7 cellular contexts compared by ENCODE assay signal in the genomic region with DNA sequence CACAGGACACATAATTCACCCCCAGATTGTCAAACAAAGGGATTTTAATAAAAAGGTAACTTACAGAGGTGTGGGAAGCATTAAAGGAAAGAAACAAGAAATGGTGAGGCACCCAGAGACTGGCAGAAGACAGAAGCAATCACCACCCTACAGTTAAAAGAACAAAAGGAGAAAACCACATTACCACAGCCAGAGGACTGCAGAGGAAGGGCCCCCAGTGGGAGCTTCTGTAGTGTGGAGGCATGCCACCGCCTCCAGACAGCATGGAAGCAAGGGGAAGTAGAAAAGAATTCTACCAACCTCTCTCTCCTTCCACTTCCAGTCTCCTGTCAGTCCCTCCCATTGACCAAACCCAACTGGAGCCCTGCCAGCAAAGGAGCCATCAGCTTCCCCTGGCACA. TPM values are rescaled to one million over a fixed set of nuclear protein-coding genes. Genes with fewer than 3 reads are reported as not detected.
"Had no signal": no experiment of that assay in that cellular context is flagged by ENCODE, and none has a peak within 500 bp of the region (broad histone marks: within the 10 kb centered on the region; RNA-seq: fewer than 3 reads in every experiment).

No MANE protein-coding gene starts in this region.

RNA-seq across cellular contexts. Expression of a gene that starts 4.4 kb away (rescaled TPM):
- total RNA-seq: OCI-LY7, PC-3, Right ventricle myocardium inferior, Right ventricle myocardium superior, RPMI7951, SJCRH30, SK-MEL-5 had no signal
